18 cellular contexts compared by ENCODE assay signal in the genomic region with DNA sequence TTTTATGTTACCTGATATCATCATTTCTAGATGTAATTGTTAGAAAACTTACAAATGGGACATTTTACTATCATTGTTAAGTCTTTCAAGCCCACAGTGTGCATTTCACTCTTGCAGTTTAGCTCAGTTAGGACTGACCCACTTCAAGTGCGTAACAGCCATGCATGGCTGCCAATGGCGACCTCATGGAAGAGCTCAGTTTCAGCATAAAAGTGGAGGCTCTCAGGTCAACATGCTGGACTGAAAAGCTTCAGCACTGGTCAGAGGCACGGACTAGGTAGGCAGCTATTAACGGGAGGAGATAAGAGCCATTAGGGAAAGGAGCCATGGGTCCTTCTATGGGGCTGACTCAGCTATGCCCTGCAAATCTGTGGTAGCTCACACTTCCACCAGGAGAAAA.
"Had no signal": no experiment of that assay in that cellular context is flagged by ENCODE, and none has a peak within 500 bp of the region (broad histone marks: within the 10 kb centered on the region; RNA-seq: fewer than 3 reads in every experiment).

No MANE protein-coding gene starts in this region.

- DNase-seq: activated T-cell treated with anti-CD3 and anti-CD28 coated beads, Interleukin-2, amount 50 U/mL, for 1 hour; aorta; effector CD8-positive, alpha-beta T cell; foreskin keratinocyte; immature natural killer cell; left lung; mammary epithelial cell; nucleus accumbens; right lobe of liver; stimulated activated CD4-positive, alpha-beta T cell treated with anti-CD3 and anti-CD28 coated beads, Interleukin-2, amount 100 ng/mL, for 48 hours; stimulated activated CD8-positive, alpha-beta memory T cell treated with anti-CD3 and anti-CD28 coated beads, Interleukin-4, amount 100 ng/mL, for 48 hours; stimulated activated naive B cell treated with anti-CD40 and anti-IgM and Interleukin-4, amounts not matched to agents 10 μg/mL and 1 μg/mL and 100 μg/mL, for 72 hours; T-helper 1 cell; testis had no signal

- H3K9ac ChIP-seq: parathyroid adenoma had no signal

- H2AFZ ChIP-seq: parathyroid adenoma had no signal

- H3K4me1 ChIP-seq: foreskin keratinocyte, parathyroid adenoma, right lobe of liver, testis had no signal

- H3K4me3 ChIP-seq: left lung, right lobe of liver, smooth muscle cell, testis had no signal

- H3K27me3 ChIP-seq: foreskin keratinocyte, left lung, right lobe of liver, testis had no signal

- FAIRE-seq: TTC549 had no signal

- H3K27ac ChIP-seq: foreskin keratinocyte, parathyroid adenoma, right lobe of liver, testis had no signal

- H3K9me3 ChIP-seq: left lung, right lobe of liver, testis had no signal

- ATAC-seq: activated naive CD4-positive, alpha-beta T cell treated with anti-CD3 and anti-CD28 coated beads, Interleukin-2, amount 50 U/mL, for 72 hours; foreskin keratinocyte; left lung; stimulated activated naive B cell treated with anti-CD40 and anti-IgM and Interleukin-4, amounts not matched to agents 10 μg/mL and 1 μg/mL and 100 μg/mL, for 72 hours had no signal

- H3K4me2 ChIP-seq: smooth muscle cell had no signal

- H3K36me3 ChIP-seq: left lung, right lobe of liver had no signal

- H3K79me2 ChIP-seq: parathyroid adenoma had no signal
